ENCODE assay signal across 8 cellular contexts in genomic region chr10:74425602-74426001, GRCh38.
"Had no signal": no experiment of that assay in that cellular context is flagged by ENCODE, and none has a peak within 500 bp of the region (broad histone marks: within the 10 kb centered on the region; RNA-seq: fewer than 3 reads in every experiment).

No MANE protein-coding gene starts in this region.

- ATAC-seq: HepG2 had no signal

- H3K27ac ChIP-seq: HL-60, KMS-11 had no signal

- H3K4me3 Mint-ChIP-seq: IgD-negative memory B cell had no signal

- FAIRE-seq: HepG2, HTR-8/SVneo had no signal

- H3K27me3 Mint-ChIP-seq: IgD-negative memory B cell had no signal

- DNase-seq: Karpas-422, KBM-7, KG1 had no signal

- H3K9ac ChIP-seq: KMS-11 had no signal

- H3K4me2 ChIP-seq: KMS-11 had no signal
